Comparison of ENCODE assay signal across 9 cellular contexts in the genomic region with DNA sequence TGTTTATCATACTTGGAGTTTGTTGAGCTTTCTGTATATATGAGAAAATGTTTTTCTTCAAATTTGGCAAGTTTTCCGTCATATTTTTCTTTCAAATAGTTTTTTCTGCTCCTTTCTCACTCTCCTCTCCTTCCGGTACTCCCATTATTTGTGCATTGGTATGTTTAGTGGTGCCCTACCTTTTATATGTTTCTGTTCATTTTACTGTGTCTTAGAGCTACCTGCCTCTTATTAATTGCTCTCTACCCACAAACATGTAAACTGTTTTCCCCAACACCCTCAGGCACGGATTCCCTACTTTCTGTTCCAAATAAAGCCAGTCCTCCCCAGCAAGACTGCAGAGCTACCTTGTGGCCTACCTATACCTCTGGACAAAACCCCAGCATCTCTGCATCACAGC.
"Had no signal": no experiment of that assay in that cellular context is flagged by ENCODE, and none has a peak within 500 bp of the region (broad histone marks: within the 10 kb centered on the region; RNA-seq: fewer than 3 reads in every experiment).

No MANE protein-coding gene starts in this region.

- H3K4me2 ChIP-seq: GM23338 had no signal

- H3K4me3 Mint-ChIP-seq: GM23338, H9, HFFc6 had no signal

- H3K9me3 Mint-ChIP-seq: HFFc6 had no signal

- H2AFZ ChIP-seq: GM23338 had no signal

- FAIRE-seq: H1, H54, K562 had no signal

- H3K27ac Mint-ChIP-seq: GM23338, H9, HFFc6 had no signal

- ATAC-seq: GM23338, K562 had no signal

- H3K4me3 ChIP-seq: GM23338, K562 had no signal

- DNase-seq: H9, HCEC 1CT, HFFc6, IMR-90 had no signal

- H3K27ac ChIP-seq: HL-60 had no signal
